In genomic region chr13:110714798-110715394, GRCh38 we compare ENCODE assay signal across 8 cellular contexts. TPM values are rescaled to one million over a fixed set of nuclear protein-coding genes. Genes with fewer than 3 reads are reported as not detected.
DNase-seq lines count a peak whose midpoint lies in the region; ATAC-seq and TF ChIP-seq lines count a peak whose summit lies in the region.

No MANE protein-coding gene starts in this region.

- H3K36me3 Mint-ChIP-seq in natural killer cell treated with Interleukin-12 subunit alpha and Interleukin-12 subunit beta and Interleukin-15 and Interleukin-18, amount 100 ng/mL, for 72 hours, result peaks cover 6% of the 10 kb centered on the region

- TF ChIP-seq CTCF in GM12875 (IDR thresholded peaks at IDR 0.05; ENCODE audit: borderline replicate concordance, insufficient read depth, low read depth, low read length), result no peak
- no peak for TF ChIP-seq CTCF in testis (IDR thresholded peaks at IDR 0.05)

- peak; percentile 99 for TF ChIP-seq POLR2A in testis (IDR thresholded peaks at IDR 0.05)

- peak in 1 of 2 donors; percentile 0 for ATAC-seq in natural killer cell treated with Interleukin-12 subunit alpha and Interleukin-12 subunit beta and Interleukin-15 and Interleukin-18, amount 100 ng/mL, for 72 hours

- H3K4me1 Mint-ChIP-seq in natural killer cell treated with Interleukin-12 subunit alpha and Interleukin-12 subunit beta and Interleukin-15 and Interleukin-18, amount 100 ng/mL, for 72 hours (ENCODE audit: low read depth in 2 of 2), result peaks cover 27 to 32% of the 10 kb centered on the region in 2 donors

- no peaks in the 10 kb centered on the region for H3K9me3 ChIP-seq in testis

- no peaks in the 10 kb centered on the region for H3K9me3 Mint-ChIP-seq in natural killer cell treated with Interleukin-12 subunit alpha and Interleukin-12 subunit beta and Interleukin-15 and Interleukin-18, amount 100 ng/mL, for 72 hours

- peaks cover 21% of the 10 kb centered on the region for H3K4me1 ChIP-seq in testis

- H3K27me3 ChIP-seq in testis, result no peaks in the 10 kb centered on the region

- peak overlapping the region; percentile 98 for H3K4me3 Mint-ChIP-seq in natural killer cell treated with Interleukin-12 subunit alpha and Interleukin-12 subunit beta and Interleukin-15 and Interleukin-18, amount 100 ng/mL, for 72 hours

- H3K36me3 ChIP-seq in testis (ENCODE audit: low read depth, missing control alignments), result no peaks in the 10 kb centered on the region

- H3K4me3 ChIP-seq in GM12875 (ENCODE audit: low read depth, low read length) (peak overlapping the region; percentile 88), testis (peak overlapping the region; percentile 67 to 99)

- DNase-seq in NCI-H2107 treated with DMSO at 0.1 percent for 48 hours (lab: John Stamatoyannopoulos, UW; ENCODE audit: unreplicated experiment), result peak; percentile 66
- DNase-seq in activated T-cell treated with anti-CD3 and anti-CD28 coated beads for 24 hours (ENCODE audit: low read depth), result peak; percentile 29
- DNase-seq in fibroblast of gingiva (ENCODE audit: low read depth), result peak; percentile 48
- no peak for DNase-seq in natural killer cell treated with Interleukin-12 subunit alpha and Interleukin-12 subunit beta and Interleukin-15 and Interleukin-18, amount 100 ng/mL, for 72 hours (ENCODE audit: low spot score)
- DNase-seq in testis, result peak; percentile 57
- DNase-seq in NAMALWA (ENCODE audit: low spot score), result no peak
- no peak for DNase-seq in 8988T

- peak overlapping the region; percentile 90 to 97 for H3K27ac Mint-ChIP-seq in natural killer cell treated with Interleukin-12 subunit alpha and Interleukin-12 subunit beta and Interleukin-15 and Interleukin-18, amount 100 ng/mL, for 72 hours

- peak overlapping the region; percentile 92 to 100 for H3K27ac ChIP-seq in testis

- WGBS in testis, 2 donors, result 0 to 1% methylated on average over 14 to 46 of the region's 49 CpGs

- no peaks in the 10 kb centered on the region for H3K27me3 Mint-ChIP-seq in natural killer cell treated with Interleukin-12 subunit alpha and Interleukin-12 subunit beta and Interleukin-15 and Interleukin-18, amount 100 ng/mL, for 72 hours

- intact Hi-C loops in testis (cut with DNase I; ENCODE audit: low total_unique reads), result loop anchor here (10.0 kb wide), 3 partner anchors 100 to 200 kb away; partner anchors contain the start of genes ANKRD10 and NAXD

RNA-seq across cellular contexts. Expression of gene ING1, which starts 1.4 kb away (rescaled TPM):
- total RNA-seq in natural killer cell treated with Interleukin-12 subunit alpha and Interleukin-12 subunit beta and Interleukin-15 and Interleukin-18, amount 100 ng/mL, for 72 hours, result 10 to 100 TPM; 11.1 to 15.7 TPM
- total RNA-seq in testis, result 10 to 100 TPM; 43.6 to 45.5 TPM
- 42.2 TPM for polyA plus RNA-seq in testis (ENCODE audit: insufficient read depth, low read depth, low replicate concordance)

RNA-seq across cellular contexts. Expression of gene CARS2, which starts 9.0 kb away (rescaled TPM):
- total RNA-seq in natural killer cell treated with Interleukin-12 subunit alpha and Interleukin-12 subunit beta and Interleukin-15 and Interleukin-18, amount 100 ng/mL, for 72 hours, result 100 to 1,000 TPM in 1 of 2 donors, 10 to 100 TPM in 1; 58.1 to 112 TPM
- total RNA-seq in testis, result 100 to 1,000 TPM; 100 to 116 TPM
- polyA plus RNA-seq in testis (ENCODE audit: insufficient read depth, low read depth, low replicate concordance), result 60.4 TPM

Comparison
In these comparisons a context has a peak if more than half of its experiments do, and no peak if none do; other contexts are left out.
1. DNase-seq: peak in NCI-H2107 treated with DMSO at 0.1 percent for 48 hours (single experiment), activated T-cell treated with anti-CD3 and anti-CD28 coated beads for 24 hours (single experiment), fibroblast of gingiva (single experiment) and testis (single experiment); none in natural killer cell treated with Interleukin-12 subunit alpha and Interleukin-12 subunit beta and Interleukin-15 and Interleukin-18, amount 100 ng/mL, for 72 hours (single experiment), NAMALWA (single experiment) and 8988T (single experiment).